1 cellular context compared by ENCODE assay signal in the genomic region with DNA sequence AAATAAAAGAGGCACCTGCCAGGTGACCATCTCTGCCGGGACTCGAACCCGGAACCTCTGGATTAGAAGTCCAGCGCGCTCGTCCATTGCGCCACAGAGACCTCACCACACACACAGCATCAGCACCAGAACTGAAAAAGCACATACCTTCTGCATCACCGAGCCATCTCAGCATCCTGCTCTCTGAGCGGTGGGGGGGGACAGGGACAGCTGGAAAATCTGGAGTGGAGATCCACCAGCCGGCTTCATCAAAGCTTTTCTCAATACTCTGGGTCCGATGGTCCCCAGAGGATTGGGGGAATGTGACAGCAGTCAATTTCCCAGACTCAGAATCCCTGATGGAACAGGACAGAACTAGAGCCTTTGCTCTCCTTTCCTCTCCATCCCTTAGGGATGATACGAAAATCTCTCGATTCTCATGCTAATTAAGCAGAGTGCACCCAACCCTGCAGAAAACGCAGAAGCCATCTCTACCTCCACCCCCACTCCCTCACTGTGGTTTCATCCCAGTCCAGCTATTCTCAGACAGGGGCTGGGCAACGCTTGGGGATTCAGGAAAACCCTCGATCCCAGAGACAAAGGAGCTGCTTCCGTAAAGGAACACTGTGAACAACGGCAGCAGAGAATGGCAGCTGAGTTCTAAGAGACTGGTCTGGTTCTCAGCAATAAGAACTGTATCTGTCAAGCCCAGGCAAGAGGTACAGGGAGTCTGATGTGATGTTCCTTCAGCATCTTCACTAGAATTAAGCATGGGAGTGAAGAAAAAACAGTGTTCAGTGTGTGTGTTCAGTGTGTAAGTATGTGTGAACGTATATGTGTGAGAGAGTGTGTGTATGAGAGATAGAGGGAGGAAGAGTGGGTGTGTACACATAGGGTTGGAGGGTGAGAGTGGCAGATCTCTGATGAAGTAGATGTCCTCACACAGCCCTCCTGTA.
A peak's percentile ranks its signal among the peaks of the same experiment; 100 is the strongest.
TF ChIP-seq lines count a peak whose summit lies in the region.

No MANE protein-coding gene starts in this region.

TF ChIP-seq in H1, 55 proteins besides CTCF, POLR2A, EP300 and RAD21 (continued from another document):
- no peak; the same call in 1 of the 2 replicates for TF ChIP-seq KDM1A (IDR thresholded peaks at IDR 0.05; ENCODE audit: borderline replicate concordance, low read length)
- TF ChIP-seq SP1 (IDR thresholded peaks at IDR 0.05; ENCODE audit: low read depth, low read length), result peak; percentile 70
- TF ChIP-seq TCF12 (IDR thresholded peaks at IDR 0.05; ENCODE audit: low read depth, low read length), result no peak
- TF ChIP-seq TBP (IDR thresholded peaks at IDR 0.05; ENCODE audit: low read depth, low read length), result peak; percentile 94
